In genomic region chr1:240719953-240720700, GRCh38 we compare ENCODE assay signal across 22 cellular contexts.
A peak's percentile ranks its signal among the peaks of the same experiment; 100 is the strongest.
DNase-seq lines count a peak whose midpoint lies in the region; ATAC-seq and TF ChIP-seq lines count a peak whose summit lies in the region.
"Had no signal": no experiment of that assay in that cellular context is flagged by ENCODE, and none has a peak within 500 bp of the region (broad histone marks: within the 10 kb centered on the region; RNA-seq: fewer than 3 reads in every experiment).

No MANE protein-coding gene starts in this region.

- no peak overlapping the region for H2AK9ac ChIP-seq in IMR-90 (replicated peaks; ENCODE audit: low read depth, low read length, poor library complexity)

- dilution Hi-C loops in IMR-90 (cut with HindIII; ENCODE audit: low sequenced_read_pairs, unreplicated experiment), result loop anchor here (25.0 kb wide), 1 partner anchor 508 kb away; no protein-coding TSS in a partner anchor

- no peak overlapping the region for H4K8ac ChIP-seq in IMR-90 (ENCODE audit: low read depth in 2 of 2, low read length in 2 of 2)

- no peaks in the 10 kb centered on the region for H4K20me1 ChIP-seq in IMR-90 (ENCODE audit: insufficient read depth, low read length)

- H2AFZ ChIP-seq in IMR-90 (replicated peaks; ENCODE audit: low read length, poor library complexity), result no peak overlapping the region
- H2AFZ ChIP-seq: parathyroid adenoma had no signal

- H3K4ac ChIP-seq in IMR-90 (ENCODE audit: low read depth, low read length), result no peak overlapping the region

- CTCF ChIA-PET in IMR-90 (lab: Yijun Ruan, JAX), result interaction anchor here (0.6 to 0.7 kb wide), 2 partner anchors 222 to 547 kb away, joined by 3 to 4 read pairs; no protein-coding TSS in a partner anchor

- no peaks in the 10 kb centered on the region for H3K79me1 ChIP-seq in IMR-90 (ENCODE audit: low read depth in 1 of 2, low read length in 2 of 2)

- H3K4me2 ChIP-seq in IMR-90 (ENCODE audit: low read depth, low read length) (no peak overlapping the region), skeletal muscle satellite cell (ENCODE audit: low read length) (peak overlapping the region; percentile 0)

- no TSS peak for BruUV-seq in IMR-90 (replicated peaks; lab: Mats Ljungman, UMichigan)

- peak; percentile 81 for DNase-seq in EH (ENCODE audit: low read depth)
- peak; percentile 24 for DNase-seq in IMR-90
- DNase-seq in fibroblast of gingiva (ENCODE audit: low read depth), result peak; percentile 84
- no peak for DNase-seq in iPS-NIHi11 (ENCODE audit: low spot score)
- no peak for DNase-seq in Peyer's patch
- no peak for DNase-seq in OCI-M2 (lab: John Stamatoyannopoulos, UW; ENCODE audit: unreplicated experiment)
- DNase-seq: activated CD8-positive, alpha-beta T cell treated with anti-CD3 and anti-CD28 coated beads for 36 hours; activated naive CD8-positive, alpha-beta T cell treated with anti-CD3 and anti-CD28 coated beads, Interleukin-2, amount 10 ng/mL, durations not matched to agents 7 days and 5 days; CD4-positive, alpha-beta T cell; dorsolateral prefrontal cortex; kidney; NCI-H1436 treated with DMSO at 0.1 percent for 48 hours; NCI-H2107; NCI-H446 treated with DMSO at 0.1 percent for 48 hours; NCI-H82; right cardiac atrium; stimulated activated naive B cell treated with anti-CD40 and anti-IgM and Interleukin-4, amounts not matched to agents 10 μg/mL and 1 μg/mL and 100 μg/mL, for 72 hours; uterus had no signal

- no peak overlapping the region for H2BK120ac ChIP-seq in IMR-90 (ENCODE audit: low read depth, low read length)

- H3K4me3 ChIP-seq in IMR-90 (ENCODE audit: insufficient read depth, low read depth, low read length) (no peak overlapping the region), skeletal muscle satellite cell (ENCODE audit: low read length) (no peak overlapping the region), Peyer's patch (no peak overlapping the region)
- H3K4me3 ChIP-seq: dorsolateral prefrontal cortex, thoracic aorta, uterus had no signal

- H4K91ac ChIP-seq in IMR-90 (ENCODE audit: insufficient read depth, low read depth, low read length), result no peak overlapping the region

- no peak overlapping the region for H2BK15ac ChIP-seq in IMR-90 (ENCODE audit: low read depth, low read length)

- H3K18ac ChIP-seq in IMR-90 (ENCODE audit: low read depth, low read length), result no peak overlapping the region

- 60% methylated on average over 1 of the region's 8 CpGs; no CpG with 5 or more reads in 1 of the 2 experiments for WGBS in IMR-90 (ENCODE audit: extremely low coverage in 2 of 2, insufficient read length in 1 of 2), 2 experiments

- TF ChIP-seq POLR2A in IMR-90 (IDR thresholded peaks at IDR 0.05; ENCODE audit: low read depth, low read length), result no peak
- TF ChIP-seq POLR2A in Peyer's patch (IDR thresholded peaks at IDR 0.05), result no peak

- no peak overlapping the region for H3K27ac ChIP-seq in IMR-90 (ENCODE audit: insufficient read depth, low read length)
- no peak overlapping the region for H3K27ac ChIP-seq in Peyer's patch
- H3K27ac ChIP-seq: dorsolateral prefrontal cortex, parathyroid adenoma, thoracic aorta had no signal

- intact Hi-C loops in IMR-90 (cut with micrococcal nuclease), result no loop called here

- no peak for TF ChIP-seq CTCF in IMR-90 (conservative IDR thresholded peaks at IDR 0.05; ENCODE audit: low read depth, low read length)
- TF ChIP-seq CTCF in Peyer's patch (IDR thresholded peaks at IDR 0.05), result no peak

- H3K4me1 ChIP-seq in IMR-90 (ENCODE audit: control insufficient read depth, insufficient read depth, low read length) (no peaks in the 10 kb centered on the region), skeletal muscle satellite cell (ENCODE audit: control insufficient read depth, insufficient read depth, low read length) (peaks cover 8% of the 10 kb centered on the region), Peyer's patch (no peaks in the 10 kb centered on the region)
- H3K4me1 ChIP-seq: parathyroid adenoma, uterus had no signal

- no peaks in the 10 kb centered on the region for H3K27me3 ChIP-seq in IMR-90 (ENCODE audit: control insufficient read depth, insufficient read depth, low read length)
- no peaks in the 10 kb centered on the region for H3K27me3 ChIP-seq in skeletal muscle satellite cell (ENCODE audit: control insufficient read depth, insufficient read depth, low read length)
- no peaks in the 10 kb centered on the region for H3K27me3 ChIP-seq in Peyer's patch
- H3K27me3 ChIP-seq: uterus had no signal

- no peak for TF ChIP-seq RAD21 in IMR-90 (IDR thresholded peaks at IDR 0.05; ENCODE audit: low read length)

- no peak overlapping the region for H3K23ac ChIP-seq in IMR-90 (ENCODE audit: low read depth, low read length)

- H4K5ac ChIP-seq in IMR-90 (ENCODE audit: low read depth, low read length), result no peak overlapping the region

- POLR2A ChIA-PET in IMR-90 (lab: Charles Lee; ENCODE audit: unreplicated experiment), result no interaction called here

- no peaks in the 10 kb centered on the region for H3K9me3 ChIP-seq in IMR-90 (ENCODE audit: control insufficient read depth, insufficient read depth, low read length)
- H3K9me3 ChIP-seq in skeletal muscle satellite cell (replicated peaks; ENCODE audit: low read length), result no peaks in the 10 kb centered on the region
- no peaks in the 10 kb centered on the region for H3K9me3 ChIP-seq in Peyer's patch
- H3K9me3 ChIP-seq: thoracic aorta, uterus had no signal

- no peaks in the 10 kb centered on the region for H3K9me1 ChIP-seq in IMR-90 (ENCODE audit: insufficient read depth, low read length)

- H2BK20ac ChIP-seq in IMR-90 (ENCODE audit: low read depth, low read length), result no peak overlapping the region

- H3K9ac ChIP-seq in IMR-90 (ENCODE audit: low read depth, low read length) (no peak overlapping the region), skeletal muscle satellite cell (ENCODE audit: low read depth, low read length) (no peak overlapping the region)
- H3K9ac ChIP-seq: parathyroid adenoma had no signal

- H2BK5ac ChIP-seq in IMR-90 (ENCODE audit: low read depth, low read length, poor library complexity, severe bottlenecking), result no peak overlapping the region

- no peak overlapping the region for H2AK5ac ChIP-seq in IMR-90 (ENCODE audit: low read depth, low read length)

- in situ Hi-C loops in IMR-90 (cut with MboI; ENCODE audit: low sequenced_read_pairs), result no loop called here

- H3K14ac ChIP-seq in IMR-90 (replicated peaks; ENCODE audit: low read depth, low read length), result no peak overlapping the region

- H3K56ac ChIP-seq in IMR-90 (ENCODE audit: extremely low read depth, insufficient read depth, low read length), result no peak overlapping the region

- H3K36me3 ChIP-seq in IMR-90 (ENCODE audit: control insufficient read depth, insufficient read depth, low read length), result no peaks in the 10 kb centered on the region
- no peaks in the 10 kb centered on the region for H3K36me3 ChIP-seq in skeletal muscle satellite cell (ENCODE audit: insufficient read depth, low read length)
- H3K36me3 ChIP-seq in Peyer's patch, result no peaks in the 10 kb centered on the region
- H3K36me3 ChIP-seq: thoracic aorta, uterus had no signal

- ATAC-seq in IMR-90 (ENCODE audit: low read depth), result no peak
- no peak for ATAC-seq in GM21717 (IDR thresholded peaks at IDR 0.05; ENCODE audit: unreplicated experiment)
- ATAC-seq: activated CD8-positive, alpha-beta T cell treated with anti-CD3 and anti-CD28 coated beads for 36 hours; right cardiac atrium; stimulated activated naive B cell treated with anti-CD40 and anti-IgM and Interleukin-4, amounts not matched to agents 10 μg/mL and 1 μg/mL and 100 μg/mL, for 72 hours had no signal

TF ChIP-seq in IMR-90, 13 proteins besides CTCF, POLR2A, EP300 and RAD21:
- TF ChIP-seq MXI1 (IDR thresholded peaks at IDR 0.05; ENCODE audit: borderline replicate concordance, low read depth, low read length), result no peak
- no peak for TF ChIP-seq SMC3 (IDR thresholded peaks at IDR 0.05; ENCODE audit: low read depth, low read length)
- no peak for TF ChIP-seq BHLHE40 (IDR thresholded peaks at IDR 0.05; ENCODE audit: low read depth, low read length)

Comparison
In these comparisons a context has a peak if more than half of its experiments do, and no peak if none do; other contexts are left out.
1. DNase-seq: peak in EH (single experiment), IMR-90 (single experiment) and fibroblast of gingiva (single experiment); none in iPS-NIHi11 (single experiment), Peyer's patch (0 of 3) and OCI-M2 (single experiment).